10 cellular contexts compared by ENCODE assay signal in the genomic region with DNA sequence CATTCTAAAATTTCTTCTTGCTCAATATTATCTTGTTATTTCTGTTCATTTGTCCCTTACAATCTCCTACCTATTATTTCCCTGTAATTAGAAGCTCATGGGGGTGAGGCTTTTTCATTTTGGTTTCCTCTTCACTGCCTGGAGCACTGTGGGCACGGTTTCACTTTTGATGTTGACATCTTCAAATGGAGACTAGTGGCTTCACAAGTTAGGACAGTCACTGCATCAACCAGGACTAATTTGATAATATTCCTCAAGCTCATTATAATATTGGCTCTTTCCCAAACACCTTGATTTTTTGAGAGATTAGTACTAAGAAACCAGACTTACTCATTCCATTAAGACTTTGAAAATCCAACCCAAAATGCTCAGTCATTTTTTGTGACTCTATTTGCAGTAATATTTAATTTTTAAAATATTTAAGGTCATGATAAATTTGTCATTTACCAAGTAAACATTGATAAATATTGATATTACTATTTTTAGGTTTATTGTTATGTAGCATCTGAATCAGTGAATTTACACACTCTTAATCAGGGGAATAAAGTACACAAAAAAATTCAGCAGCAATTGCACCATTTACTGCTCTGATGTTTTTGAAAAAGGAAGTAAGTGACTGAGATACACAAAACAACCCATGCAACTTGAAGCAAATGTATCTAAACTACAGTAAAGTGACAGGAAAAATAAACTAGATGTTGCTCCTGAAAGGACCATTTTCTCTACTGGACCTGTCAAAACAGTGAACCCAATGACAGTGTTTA. TPM values are rescaled to one million over a fixed set of nuclear protein-coding genes. Genes with fewer than 3 reads are reported as not detected.
DNase-seq lines count a peak whose midpoint lies in the region; ATAC-seq and TF ChIP-seq lines count a peak whose summit lies in the region.
"Had no signal": no experiment of that assay in that cellular context is flagged by ENCODE, and none has a peak within 500 bp of the region (broad histone marks: within the 10 kb centered on the region; RNA-seq: fewer than 3 reads in every experiment).

No MANE protein-coding gene starts in this region.

- peak overlapping the region; percentile 90 for H3K27ac Mint-ChIP-seq in activated CD8-positive, alpha-beta memory T cell treated with anti-CD3 and anti-CD28 coated beads, Interleukin-2, amount 10 ng/mL, durations not matched to agents 7 days and 5 days
- peak overlapping the region; percentile 73 to 86 for H3K27ac Mint-ChIP-seq in T-cell
- H3K27ac Mint-ChIP-seq in stimulated activated naive CD8-positive, alpha-beta T cell treated with anti-CD3 and anti-CD28 coated beads, Interleukin-15, amount 100 ng/mL, for 72 hours, result no peak overlapping the region

- no peaks in the 10 kb centered on the region for H3K36me3 ChIP-seq in osteoblast (ENCODE audit: insufficient read depth, low read length)
- H3K36me3 ChIP-seq: esophagus squamous epithelium, left ventricle myocardium inferior had no signal

- H4K20me1 ChIP-seq in osteoblast (ENCODE audit: insufficient read depth, low read length), result no peaks in the 10 kb centered on the region

- no peak overlapping the region for H3K4me2 ChIP-seq in osteoblast (ENCODE audit: insufficient read depth, low read length)

- no peaks in the 10 kb centered on the region for H3K9me3 ChIP-seq in osteoblast (ENCODE audit: low read depth, low read length)
- H3K9me3 ChIP-seq: esophagus squamous epithelium, left ventricle myocardium inferior had no signal

- H3K36me3 Mint-ChIP-seq in activated CD8-positive, alpha-beta memory T cell treated with anti-CD3 and anti-CD28 coated beads, Interleukin-2, amount 10 ng/mL, durations not matched to agents 7 days and 5 days, result peaks cover 46% of the 10 kb centered on the region
- H3K36me3 Mint-ChIP-seq in T-cell, result no peaks in the 10 kb centered on the region

- no peak overlapping the region for H3K4me3 ChIP-seq in osteoblast (ENCODE audit: insufficient read depth, low read length)
- H3K4me3 ChIP-seq: esophagus squamous epithelium, left ventricle myocardium inferior had no signal

- no peak for TF ChIP-seq CTCF in osteoblast (IDR thresholded peaks at IDR 0.05; ENCODE audit: extremely low read depth, low read depth, low read length)

- H3K4me1 Mint-ChIP-seq in activated CD8-positive, alpha-beta memory T cell treated with anti-CD3 and anti-CD28 coated beads, Interleukin-2, amount 10 ng/mL, durations not matched to agents 7 days and 5 days, result peaks cover 65% of the 10 kb centered on the region
- peaks cover 46 to 61% (median 59%) of the 10 kb centered on the region in 3 donors for H3K4me1 Mint-ChIP-seq in T-cell
- H3K4me1 Mint-ChIP-seq in stimulated activated naive CD8-positive, alpha-beta T cell treated with anti-CD3 and anti-CD28 coated beads, Interleukin-15, amount 100 ng/mL, for 72 hours, result peaks cover 31% of the 10 kb centered on the region

- POLR2A ChIA-PET in T-cell (lab: Charles Lee), result interaction anchor here (0.5 to 1.0 kb wide), 5 partner anchors 18 to 1902 kb away, joined by 3 read pairs; a partner anchor contains a TSS

- no peaks in the 10 kb centered on the region for H3K79me2 ChIP-seq in osteoblast (ENCODE audit: insufficient read depth, low read length)

- H3K27me3 ChIP-seq in osteoblast (ENCODE audit: insufficient read depth, low read length), result no peaks in the 10 kb centered on the region
- H3K27me3 ChIP-seq: esophagus squamous epithelium had no signal

- peaks cover 16% of the 10 kb centered on the region for H3K9me3 Mint-ChIP-seq in activated CD8-positive, alpha-beta memory T cell treated with anti-CD3 and anti-CD28 coated beads, Interleukin-2, amount 10 ng/mL, durations not matched to agents 7 days and 5 days (ENCODE audit: low read depth)
- H3K9me3 Mint-ChIP-seq in T-cell, result no peaks in the 10 kb centered on the region
- peaks cover 1 to 2% of the 10 kb centered on the region in 2 donors for H3K9me3 Mint-ChIP-seq in stimulated activated naive CD8-positive, alpha-beta T cell treated with anti-CD3 and anti-CD28 coated beads, Interleukin-15, amount 100 ng/mL, for 72 hours

- peak; percentile 43 for ATAC-seq in activated CD8-positive, alpha-beta memory T cell treated with anti-CD3 and anti-CD28 coated beads, Interleukin-2, amount 10 ng/mL, durations not matched to agents 7 days and 5 days
- peak; percentile 15 for ATAC-seq in HG03097 (IDR thresholded peaks at IDR 0.05; ENCODE audit: low FRiP score, unreplicated experiment)
- peak; percentile 5 to 30 (median 10) for ATAC-seq in T-cell (replicated peaks in 1 of 4)
- peak; percentile 2 for ATAC-seq in stimulated activated naive CD8-positive, alpha-beta T cell treated with anti-CD3 and anti-CD28 coated beads, Interleukin-15, amount 100 ng/mL, for 72 hours
- no peak for ATAC-seq in HG03135 (IDR thresholded peaks at IDR 0.05; ENCODE audit: unreplicated experiment)
- no peak for ATAC-seq in GM19395 (IDR thresholded peaks at IDR 0.05; ENCODE audit: unreplicated experiment)

- peak; percentile 70 for DNase-seq in activated CD8-positive, alpha-beta memory T cell treated with anti-CD3 and anti-CD28 coated beads, Interleukin-2, amount 10 ng/mL, durations not matched to agents 7 days and 5 days
- no peak for DNase-seq in activated CD8-positive, alpha-beta memory T cell treated with anti-CD3 and anti-CD28 coated beads, Interleukin-2, amount 50 U/mL, for 48 hours
- DNase-seq in T-cell (no peak), osteoblast (ENCODE audit: insufficient read length, low spot score, missing footprints) (no peak)
- DNase-seq in stimulated activated naive CD8-positive, alpha-beta T cell treated with anti-CD3 and anti-CD28 coated beads, Interleukin-15, amount 100 ng/mL, for 72 hours, result no peak
- DNase-seq: esophagus squamous epithelium, left ventricle myocardium inferior had no signal

- CTCF ChIA-PET in activated CD8-positive, alpha-beta memory T cell treated with anti-CD3 and anti-CD28 coated beads, Interleukin-2, amount 10 ng/mL, durations not matched to agents 7 days and 5 days (lab: Charles Lee), result interaction anchor here (1.0 to 7.0 kb wide), 14 partner anchors 9 to 524 kb away, joined by 3 to 42 read pairs (median 4); a partner anchor contains a TSS
- CTCF ChIA-PET in T-cell (lab: Charles Lee), result interaction anchor here in 1 of 2 donors (1.0 to 3.3 kb wide), 8 partner anchors 11 to 323 kb away, joined by 3 to 34 read pairs (median 4); a partner anchor contains a TSS

- peak overlapping the region; percentile 59 for H3K4me3 Mint-ChIP-seq in activated CD8-positive, alpha-beta memory T cell treated with anti-CD3 and anti-CD28 coated beads, Interleukin-2, amount 10 ng/mL, durations not matched to agents 7 days and 5 days
- peak overlapping the region; percentile 25 to 49 (median 40) for H3K4me3 Mint-ChIP-seq in T-cell
- H3K4me3 Mint-ChIP-seq in stimulated activated naive CD8-positive, alpha-beta T cell treated with anti-CD3 and anti-CD28 coated beads, Interleukin-15, amount 100 ng/mL, for 72 hours, result peak overlapping the region; percentile 20 to 44

- peaks cover 27% of the 10 kb centered on the region for H3K27me3 Mint-ChIP-seq in activated CD8-positive, alpha-beta memory T cell treated with anti-CD3 and anti-CD28 coated beads, Interleukin-2, amount 10 ng/mL, durations not matched to agents 7 days and 5 days
- H3K27me3 Mint-ChIP-seq in T-cell, result peaks cover 15 to 25% of the 10 kb centered on the region in 2 donors
- peaks cover 71% of the 10 kb centered on the region for H3K27me3 Mint-ChIP-seq in stimulated activated naive CD8-positive, alpha-beta T cell treated with anti-CD3 and anti-CD28 coated beads, Interleukin-15, amount 100 ng/mL, for 72 hours

- peaks cover 10% of the 10 kb centered on the region for H3K4me1 ChIP-seq in osteoblast (ENCODE audit: insufficient read depth, low read length)

- H3K27ac ChIP-seq in osteoblast (ENCODE audit: low read depth, low read length), result no peak overlapping the region
- H3K27ac ChIP-seq: esophagus squamous epithelium, left ventricle myocardium inferior had no signal

- H2AFZ ChIP-seq in osteoblast (ENCODE audit: low read length), result no peak overlapping the region

RNA-seq across cellular contexts. Expression of a gene that starts 28.8 kb away (rescaled TPM):
- 10 to 100 TPM; 17.0 to 22.5 TPM for total RNA-seq in activated CD8-positive, alpha-beta memory T cell treated with anti-CD3 and anti-CD28 coated beads, Interleukin-2, amount 10 ng/mL, durations not matched to agents 7 days and 5 days
- total RNA-seq in T-cell (10 to 100 TPM; 10.4 to 19.7 (median 16.2) TPM), osteoblast (10.5 and 11.8 TPM in 2 replicates)

Comparison
In these comparisons a context has a peak if more than half of its experiments do, and no peak if none do; other contexts are left out.
1. ATAC-seq: peak in activated CD8-positive, alpha-beta memory T cell treated with anti-CD3 and anti-CD28 coated beads, Interleukin-2, amount 10 ng/mL, durations not matched to agents 7 days and 5 days (single experiment), HG03097 (single experiment), T-cell (4 of 4) and stimulated activated naive CD8-positive, alpha-beta T cell treated with anti-CD3 and anti-CD28 coated beads, Interleukin-15, amount 100 ng/mL, for 72 hours (single experiment); none in HG03135 (single experiment) and GM19395 (single experiment).
2. H3K27ac Mint-ChIP-seq: peak in activated CD8-positive, alpha-beta memory T cell treated with anti-CD3 and anti-CD28 coated beads, Interleukin-2, amount 10 ng/mL, durations not matched to agents 7 days and 5 days (single experiment) and T-cell (2 of 2); none in stimulated activated naive CD8-positive, alpha-beta T cell treated with anti-CD3 and anti-CD28 coated beads, Interleukin-15, amount 100 ng/mL, for 72 hours (0 of 2).
3. Peak in every context shown above with its lines, with median percentiles within 50 percentile points of each other: H3K4me3 Mint-ChIP-seq.